Comparison of ENCODE assay signal across 2 cellular contexts in genomic region chr11:114289779-114290178, GRCh38.
TF ChIP-seq lines count a peak whose summit lies in the region.

No MANE protein-coding gene starts in this region.

TF ChIP-seq in A549, 52 proteins besides CTCF, POLR2A, EP300 and RAD21:
- TF ChIP-seq MYC (IDR thresholded peaks at IDR 0.05; ENCODE audit: borderline replicate concordance, low read length), result no peak
- TF ChIP-seq JUN (IDR thresholded peaks at IDR 0.05), result no peak
- no peak for TF ChIP-seq JUNB (IDR thresholded peaks at IDR 0.05)
- TF ChIP-seq HOXA7 (CRISPR knock-in tag; IDR thresholded peaks at IDR 0.05), result no peak
- no peak for TF ChIP-seq PBX3 (IDR thresholded peaks at IDR 0.05)
- no peak for TF ChIP-seq KDM1A (IDR thresholded peaks at IDR 0.05; ENCODE audit: low read depth)
- no peak for TF ChIP-seq REST (IDR thresholded peaks at IDR 0.05)
- TF ChIP-seq CBX8 (IDR thresholded peaks at IDR 0.05), result no peak
- no peak for TF ChIP-seq CHD4 (IDR thresholded peaks at IDR 0.05; ENCODE audit: borderline replicate concordance)
- no peak for TF ChIP-seq GATA3 (IDR thresholded peaks at IDR 0.05; ENCODE audit: borderline replicate concordance)
- TF ChIP-seq SREBF2 (IDR thresholded peaks at IDR 0.05), result no peak
- no peak for TF ChIP-seq FOXS1 (CRISPR knock-in tag; IDR thresholded peaks at IDR 0.05)
- TF ChIP-seq RARB (CRISPR knock-in tag; IDR thresholded peaks at IDR 0.05), result no peak
- no peak for TF ChIP-seq CEBPB (IDR thresholded peaks at IDR 0.05)
- no peak for TF ChIP-seq RFX5 (IDR thresholded peaks at IDR 0.05)
- TF ChIP-seq ZSCAN20 (CRISPR knock-in tag; IDR thresholded peaks at IDR 0.05), result no peak
- no peak for TF ChIP-seq NR3C1 (IDR thresholded peaks at IDR 0.05)
TF ChIP-seq in A549: peak in this region for 0.

TF ChIP-seq in K562, 482 proteins besides CTCF, POLR2A, EP300 and RAD21:
- TF ChIP-seq FOXJ2 (tag; IDR thresholded peaks at IDR 0.05) (no peak), DEAF1 (CRISPR knock-in tag; IDR thresholded peaks at IDR 0.05) (no peak), TRIM24 (IDR thresholded peaks at IDR 0.05) (no peak), ZBED1 (IDR thresholded peaks at IDR 0.05) (no peak), SREBF2 (CRISPR knock-in tag; IDR thresholded peaks at IDR 0.05) (no peak), NFATC3 (IDR thresholded peaks at IDR 0.05) (no peak)
- TF ChIP-seq, protein P1, sequence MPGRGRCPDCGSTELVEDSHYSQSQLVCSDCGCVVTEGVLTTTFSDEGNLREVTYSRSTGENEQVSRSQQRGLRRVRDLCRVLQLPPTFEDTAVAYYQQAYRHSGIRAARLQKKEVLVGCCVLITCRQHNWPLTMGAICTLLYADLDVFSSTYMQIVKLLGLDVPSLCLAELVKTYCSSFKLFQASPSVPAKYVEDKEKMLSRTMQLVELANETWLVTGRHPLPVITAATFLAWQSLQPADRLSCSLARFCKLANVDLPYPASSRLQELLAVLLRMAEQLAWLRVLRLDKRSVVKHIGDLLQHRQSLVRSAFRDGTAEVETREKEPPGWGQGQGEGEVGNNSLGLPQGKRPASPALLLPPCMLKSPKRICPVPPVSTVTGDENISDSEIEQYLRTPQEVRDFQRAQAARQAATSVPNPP (IDR thresholded peaks at IDR 0.05; ENCODE audit: borderline replicate concordance, insufficient read depth, insufficient read length), result no peak
